Comparison of ENCODE assay signal across 9 cellular contexts in the genomic region with DNA sequence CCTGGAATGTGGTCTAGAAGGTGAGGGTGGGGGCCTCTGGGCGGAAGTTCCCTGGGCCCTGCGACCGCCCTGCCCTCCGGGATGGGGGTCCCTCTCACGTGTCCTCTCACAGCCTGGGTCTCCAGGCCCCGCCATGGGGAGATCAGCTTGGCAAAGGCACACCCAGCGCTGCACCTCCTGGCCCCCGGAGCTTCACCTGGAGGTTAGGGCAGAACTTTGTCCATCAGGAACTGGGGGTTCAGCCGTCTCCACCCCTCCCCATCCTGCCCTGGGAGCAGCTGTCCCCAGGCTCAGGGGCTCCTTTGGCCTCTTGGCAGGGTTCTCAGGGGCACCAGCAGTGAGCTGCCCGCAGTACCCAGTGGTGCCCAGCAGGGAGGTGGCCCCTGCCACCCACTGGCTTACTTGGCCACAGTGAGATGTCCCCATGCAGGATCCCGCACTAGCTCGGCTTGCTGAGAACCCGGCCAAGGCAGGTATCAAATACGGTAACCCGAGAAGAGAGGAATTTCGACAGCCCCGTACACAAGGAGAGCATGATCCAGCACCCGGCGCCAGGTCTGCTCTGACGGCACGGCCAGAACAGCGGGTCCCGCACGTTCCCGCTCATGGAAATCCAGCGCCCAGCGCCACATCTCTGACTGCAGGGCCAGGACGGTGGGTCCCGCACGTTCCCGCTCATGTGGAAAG. TPM values are rescaled to one million over a fixed set of nuclear protein-coding genes. Genes with fewer than 3 reads are reported as not detected.
DNase-seq lines count a peak whose midpoint lies in the region; ATAC-seq and TF ChIP-seq lines count a peak whose summit lies in the region.
"Had no signal": no experiment of that assay in that cellular context is flagged by ENCODE, and none has a peak within 500 bp of the region (broad histone marks: within the 10 kb centered on the region; RNA-seq: fewer than 3 reads in every experiment).

No MANE protein-coding gene starts in this region.

- peak in 1 of 7 experiments; percentile 17 for TF ChIP-seq CTCF in stomach (IDR thresholded peaks at IDR 0.05)

- peak overlapping the region; percentile 28 for H3K4me3 ChIP-seq in SJCRH30
- H3K4me3 ChIP-seq in stomach: peak overlapping the region in 1 of 4 donors; percentile 15

- H3K36me3 ChIP-seq in SJCRH30: no peaks in the 10 kb centered on the region
- no peaks in the 10 kb centered on the region for H3K36me3 ChIP-seq in stomach

- intact Hi-C loops in stomach (cut with DNase I; ENCODE audit: low total_unique reads): loop anchor here (10.0 kb wide), 1 partner anchor 49 kb away; no protein-coding TSS in a partner anchor

- H3K27me3 ChIP-seq in SJCRH30 (0 out of 2 replicates have a peak, but pooled peaks cover 4% of the 10 kb centered on the region), stomach (peaks cover 0 to 41% (median 5%) of the 10 kb centered on the region in 3 donors)

- ATAC-seq in GM19397 (IDR thresholded peaks at IDR 0.05; ENCODE audit: unreplicated experiment) (no peak), GM19455 (IDR thresholded peaks at IDR 0.05; ENCODE audit: unreplicated experiment) (no peak)

- H3K4me1 ChIP-seq in SJCRH30 (no peaks in the 10 kb centered on the region; the same call in 1 of the 2 replicates), stomach (peaks cover 6 to 11% (median 8%) of the 10 kb centered on the region in 4 donors)

- H3K27ac ChIP-seq in SJCRH30 (no peak overlapping the region), stomach (no peak overlapping the region)

- H3K9me3 ChIP-seq in SJCRH30 (replicated peaks) (no peaks in the 10 kb centered on the region), stomach (no peaks in the 10 kb centered on the region)

- TF ChIP-seq EP300 in stomach (IDR thresholded peaks at IDR 0.05): no peak

- no peak for TF ChIP-seq POLR2A in stomach (IDR thresholded peaks at IDR 0.05)

- DNase-seq in DMS153 (lab: John Stamatoyannopoulos, UW) (peak; percentile 35), DMS153 treated with DMSO at 0.1 percent for 48 hours (lab: John Stamatoyannopoulos, UW; ENCODE audit: unreplicated experiment) (no peak), SJCRH30 (peak; percentile 39 to 55), iPS DF 19.7 (ENCODE audit: low read depth, low spot score) (peak; percentile 52), stomach (peak; percentile 42), SW 1271 (lab: John Stamatoyannopoulos, UW) (no peak)
- DNase-seq: stimulated activated naive CD4-positive, alpha-beta T cell treated with Interleukin-2 at 50 U/mL for 16 hours had no signal

- 37 to 54% (median 39%) methylated on average over 20 to 31 of the region's 31 CpGs for WGBS in stomach, 5 donors

RNA-seq across cellular contexts. Expression of a gene that starts 36.7 kb away (rescaled TPM):
- 33.5 and 36.2 TPM in 2 replicates for total RNA-seq in SJCRH30 (2014; rRNA removed; shearing (Covaris generic))
- total RNA-seq in stomach: 10 to 100 TPM; 11.9 to 25.6 (median 18.2) TPM
- 10 to 100 TPM; 10.6 to 17.2 (median 15.6) TPM for polyA plus RNA-seq in stomach

RNA-seq across cellular contexts. Expression of a gene that starts 38.9 kb away (rescaled TPM):
- total RNA-seq in SJCRH30 (2014; rRNA removed; shearing (Covaris generic)): 16.4 and 18.3 TPM in 2 replicates
- 10 to 100 TPM; 35.0 to 83.1 (median 41.5) TPM for total RNA-seq in stomach
- 10 to 100 TPM in 2 of 3 donors, 1 to 10 TPM in 1; 9.9 to 16.1 (median 10.4) TPM for polyA plus RNA-seq in stomach

RNA-seq across cellular contexts. Expression of a gene that starts 50.0 kb away (rescaled TPM):
- 18.7 and 19.0 TPM in 2 replicates for total RNA-seq in SJCRH30 (2014; rRNA removed; shearing (Covaris generic))
- total RNA-seq in stomach: 10 to 100 TPM in 3 of 5 donors, 1 to 10 TPM in 1, under 1 TPM in 1; 0.58 to 36.4 (median 13.0) TPM
- 100 to 1,000 TPM in 1 of 3 donors, 10 to 100 TPM in 2; 82.5 to 403 (median 97.0) TPM for polyA plus RNA-seq in stomach

Comparison
In these comparisons a context has a peak if more than half of its experiments do, and no peak if none do; other contexts are left out.
1. DNase-seq: peak in DMS153 (single experiment), SJCRH30 (2 of 2), iPS DF 19.7 (single experiment) and stomach (single experiment); none in DMS153 treated with DMSO at 0.1 percent for 48 hours (single experiment) and SW 1271 (0 of 2).